ENCODE assay signal across 9 cellular contexts in genomic region chr2:69177063-69177771, GRCh38.
DNase-seq lines count a peak whose midpoint lies in the region; ATAC-seq and TF ChIP-seq lines count a peak whose summit lies in the region.
"Had no signal": no experiment of that assay in that cellular context is flagged by ENCODE, and none has a peak within 500 bp of the region (broad histone marks: within the 10 kb centered on the region; RNA-seq: fewer than 3 reads in every experiment).

No MANE protein-coding gene starts in this region.

- no peak for ATAC-seq in HG02973 (IDR thresholded peaks at IDR 0.05; ENCODE audit: unreplicated experiment)
- no peak for ATAC-seq in PC-3

- peak overlapping the region; percentile 70; the same call in 1 of the 2 replicates for H3K27ac ChIP-seq in HUES6 (ENCODE audit: low read depth, low read length)
- peak overlapping the region; percentile 86 for H3K27ac ChIP-seq in subcutaneous abdominal adipose tissue (ENCODE audit: low read depth, low read length)
- H3K27ac ChIP-seq in PC-3 (ENCODE audit: low read length), result no peak overlapping the region
- H3K27ac ChIP-seq: cardiac muscle cell had no signal

- no peak overlapping the region for H3K4me2 ChIP-seq in PC-3 (ENCODE audit: low read length)

- H3K9me3 ChIP-seq in HUES6 (ENCODE audit: control insufficient read depth, insufficient read depth, low read depth, low read length) (no peaks in the 10 kb centered on the region), subcutaneous abdominal adipose tissue (ENCODE audit: control insufficient read depth in 5 of 5, low read length in 5 of 5) (no peaks in the 10 kb centered on the region), PC-3 (ENCODE audit: low read length) (no peaks in the 10 kb centered on the region)

- CTCF ChIA-PET in PC-3 (lab: Charles Lee), result no interaction called here

- intact Hi-C loops in PC-3 (cut with micrococcal nuclease), result loop anchor here (5.0 kb wide), 1 partner anchor 340 kb away; no protein-coding TSS in a partner anchor

- H3K36me3 ChIP-seq in HUES6 (ENCODE audit: control insufficient read depth, insufficient read depth, low read length) (peaks cover 7% of the 10 kb centered on the region; the same call in 1 of the 2 replicates), subcutaneous abdominal adipose tissue (ENCODE audit: control insufficient read depth in 5 of 5, insufficient read depth in 5 of 5, low read length in 5 of 5) (peaks cover 0 to 6% (median 2%) of the 10 kb centered on the region in 5 donors), PC-3 (ENCODE audit: low read depth, low read length) (no peaks in the 10 kb centered on the region)
- H3K36me3 ChIP-seq: cardiac muscle cell had no signal

- H3K4me1 ChIP-seq in HUES6 (ENCODE audit: control insufficient read depth, insufficient read depth, low read length) (peaks cover 30% of the 10 kb centered on the region), subcutaneous abdominal adipose tissue (ENCODE audit: control insufficient read depth in 5 of 5, insufficient read depth in 5 of 5, low read length in 5 of 5) (peaks cover 11 to 25% (median 21%) of the 10 kb centered on the region in 5 donors), PC-3 (ENCODE audit: insufficient read depth, low read length) (no peaks in the 10 kb centered on the region)

- H3K4me3 ChIP-seq in HUES6 (ENCODE audit: low read depth, low read length), result peak overlapping the region; percentile 41; the same call in 1 of the 2 replicates
- peak overlapping the region; percentile 15 to 59 (median 34) for H3K4me3 ChIP-seq in subcutaneous abdominal adipose tissue (ENCODE audit: low read depth in 1 of 5, low read length in 5 of 5)
- H3K4me3 ChIP-seq in PC-3 (ENCODE audit: low read length), result no peak overlapping the region
- H3K4me3 ChIP-seq: cardiac muscle cell had no signal

- no peaks in the 10 kb centered on the region for H3K9me2 ChIP-seq in PC-3 (replicated peaks; ENCODE audit: low read length)

- H3K27me3 ChIP-seq in HUES6 (ENCODE audit: control insufficient read depth, insufficient read depth, low read length) (no peaks in the 10 kb centered on the region), subcutaneous abdominal adipose tissue (ENCODE audit: control insufficient read depth in 5 of 5, insufficient read depth in 4 of 5, low read length in 5 of 5) (no peaks in the 10 kb centered on the region), PC-3 (ENCODE audit: low read length) (no peaks in the 10 kb centered on the region)
- H3K27me3 ChIP-seq: cardiac muscle cell had no signal

- DNase-seq in brain pericyte (ENCODE audit: low read depth, low spot score) (peak; percentile 31), iris pigment epithelial cell (ENCODE audit: low read depth) (peak; percentile 97), NCI-H446 treated with DMSO at 0.1 percent for 48 hours (lab: John Stamatoyannopoulos, UW) (no peak), NCI-H1436 treated with DMSO at 0.1 percent for 48 hours (lab: John Stamatoyannopoulos, UW) (no peak), PC-3 (no peak)

- no peaks in the 10 kb centered on the region for H3F3A ChIP-seq in PC-3 (ENCODE audit: low read length, unreplicated experiment)

- H3K79me2 ChIP-seq in PC-3 (ENCODE audit: low read length), result no peaks in the 10 kb centered on the region

- H4K20me1 ChIP-seq in PC-3 (ENCODE audit: low read length), result no peaks in the 10 kb centered on the region

- no peak overlapping the region for H2AFZ ChIP-seq in PC-3 (ENCODE audit: low read length)

- no peak for TF ChIP-seq CTCF in PC-3 (conservative IDR thresholded peaks at IDR 0.05; ENCODE audit: low read depth, low read length)

- POLR2A ChIA-PET in PC-3 (lab: Charles Lee; ENCODE audit: unreplicated experiment), result no interaction called here

- H3K9ac ChIP-seq in HUES6 (ENCODE audit: low read length) (peak overlapping the region; percentile 72), subcutaneous abdominal adipose tissue (ENCODE audit: low read length in 5 of 5) (peak overlapping the region in 3 of 5 donors; percentile 0 to 50 (median 25)), PC-3 (ENCODE audit: low read length) (no peak overlapping the region)

- BruUV-seq in PC-3 (replicated peaks; lab: Mats Ljungman, UMichigan), result no TSS peak

Comparison
In these comparisons a context has a peak if more than half of its experiments do, and no peak if none do; other contexts are left out.
1. DNase-seq: peak in brain pericyte (single experiment) and iris pigment epithelial cell (single experiment); none in NCI-H446 treated with DMSO at 0.1 percent for 48 hours (single experiment), NCI-H1436 treated with DMSO at 0.1 percent for 48 hours (single experiment) and PC-3 (single experiment).